22 cellular contexts compared by ENCODE assay signal in genomic region chr10:9853405-9854010, GRCh38.
DNase-seq lines count a peak whose midpoint lies in the region; ATAC-seq and TF ChIP-seq lines count a peak whose summit lies in the region.
"Had no signal": no experiment of that assay in that cellular context is flagged by ENCODE, and none has a peak within 500 bp of the region (broad histone marks: within the 10 kb centered on the region; RNA-seq: fewer than 3 reads in every experiment).

No MANE protein-coding gene starts in this region.

- H3K36me3 Mint-ChIP-seq in glutamatergic neuron (ENCODE audit: unreplicated experiment), result peaks cover 16% of the 10 kb centered on the region
- H3K36me3 Mint-ChIP-seq: activated naive CD4-positive, alpha-beta T cell treated with anti-CD3 and anti-CD28 coated beads, Interleukin-2, amount 10 ng/mL, durations not matched to agents 7 days and 5 days; stimulated activated memory B cell treated with anti-CD40 and anti-IgM and Interleukin-4, amounts not matched to agents 10 μg/mL and 1 μg/mL and 100 μg/mL, for 72 hours had no signal

- TF ChIP-seq CTCF in cardiac fibroblast (IDR thresholded peaks at IDR 0.05; ENCODE audit: low read depth, low read length) (peak; percentile 9), glutamatergic neuron (IDR thresholded peaks at IDR 0.05; ENCODE audit: partially characterized antibody, unreplicated experiment) (no peak)

- no peak overlapping the region for H3K4me3 ChIP-seq in cardiac fibroblast (replicated peaks in 1 of 2; ENCODE audit: low read depth in 2 of 2, low read length in 2 of 2)
- H3K4me3 ChIP-seq: K562, thoracic aorta had no signal

- peak overlapping the region; percentile 83 for H3K27ac Mint-ChIP-seq in glutamatergic neuron (ENCODE audit: unreplicated experiment)
- H3K27ac Mint-ChIP-seq: activated naive CD4-positive, alpha-beta T cell treated with anti-CD3 and anti-CD28 coated beads, Interleukin-2, amount 10 ng/mL, durations not matched to agents 7 days and 5 days; activated T-cell treated with anti-CD3 and anti-CD28 coated beads, Interleukin-2, amount 50 U/mL, for 72 hours; CD4-positive, alpha-beta T cell; H9; mesothelial cell of epicardium; nephron; stimulated activated memory B cell treated with anti-CD40 and anti-IgM and Interleukin-4, amounts not matched to agents 10 μg/mL and 1 μg/mL and 100 μg/mL, for 72 hours had no signal

- no peak overlapping the region for H3K4me3 Mint-ChIP-seq in glutamatergic neuron (ENCODE audit: unreplicated experiment)
- H3K4me3 Mint-ChIP-seq: activated naive CD4-positive, alpha-beta T cell treated with anti-CD3 and anti-CD28 coated beads, Interleukin-2, amount 10 ng/mL, durations not matched to agents 7 days and 5 days; activated T-cell treated with anti-CD3 and anti-CD28 coated beads, Interleukin-2, amount 50 U/mL, for 72 hours; CD4-positive, alpha-beta T cell; H9; mesothelial cell of epicardium; nephron; stimulated activated memory B cell treated with anti-CD40 and anti-IgM and Interleukin-4, amounts not matched to agents 10 μg/mL and 1 μg/mL and 100 μg/mL, for 72 hours had no signal

- peaks cover 4% of the 10 kb centered on the region for H3K27me3 Mint-ChIP-seq in glutamatergic neuron (ENCODE audit: unreplicated experiment)
- H3K27me3 Mint-ChIP-seq: activated naive CD4-positive, alpha-beta T cell treated with anti-CD3 and anti-CD28 coated beads, Interleukin-2, amount 10 ng/mL, durations not matched to agents 7 days and 5 days; CD4-positive, alpha-beta T cell; stimulated activated memory B cell treated with anti-CD40 and anti-IgM and Interleukin-4, amounts not matched to agents 10 μg/mL and 1 μg/mL and 100 μg/mL, for 72 hours had no signal

- peaks cover 9% of the 10 kb centered on the region for H3K9me3 Mint-ChIP-seq in glutamatergic neuron (ENCODE audit: unreplicated experiment)

- ATAC-seq in HG03442 (IDR thresholded peaks at IDR 0.05; ENCODE audit: unreplicated experiment) (no peak), HG02759 (IDR thresholded peaks at IDR 0.05; ENCODE audit: unreplicated experiment) (no peak), HG02588 (IDR thresholded peaks at IDR 0.05; ENCODE audit: unreplicated experiment) (no peak)
- ATAC-seq: activated T-cell treated with anti-CD3 and anti-CD28 coated beads, Interleukin-2, amount 50 U/mL, for 72 hours; esophagus mucosa; K562; stimulated activated memory B cell treated with anti-CD40 and anti-IgM and Interleukin-4, amounts not matched to agents 10 μg/mL and 1 μg/mL and 100 μg/mL, for 72 hours had no signal

- H3K4me1 Mint-ChIP-seq in glutamatergic neuron (ENCODE audit: low read depth, unreplicated experiment), result peaks cover 13% of the 10 kb centered on the region
- H3K4me1 Mint-ChIP-seq: activated naive CD4-positive, alpha-beta T cell treated with anti-CD3 and anti-CD28 coated beads, Interleukin-2, amount 10 ng/mL, durations not matched to agents 7 days and 5 days; H9; mesothelial cell of epicardium; nephron; stimulated activated memory B cell treated with anti-CD40 and anti-IgM and Interleukin-4, amounts not matched to agents 10 μg/mL and 1 μg/mL and 100 μg/mL, for 72 hours had no signal

- DNase-seq in GM03348 (ENCODE audit: low spot score) (peak; percentile 5), cardiac fibroblast (ENCODE audit: low read depth in 2 of 2) (peak; percentile 32 to 44), glutamatergic neuron (peak; percentile 63), pons (ENCODE audit: low spot score) (peak; percentile 19), NCI-H2196 treated with DMSO at 0.1 percent for 48 hours (lab: John Stamatoyannopoulos, UW; ENCODE audit: unreplicated experiment) (no peak)
- DNase-seq: activated naive CD4-positive, alpha-beta T cell treated with anti-CD3 and anti-CD28 coated beads, Interleukin-2, amount 10 ng/mL, durations not matched to agents 7 days and 5 days; activated T-cell treated with anti-CD3 and anti-CD28 coated beads, Interleukin-2, amount 50 U/mL, for 72 hours; CD4-positive, alpha-beta T cell; effector CD4-positive, alpha-beta T cell; H9; NCI-H1694; SHP77 treated with DMSO at 0.1 percent for 48 hours; stimulated activated CD4-positive, alpha-beta T cell treated with anti-CD3 and anti-CD28 coated beads, Interleukin-1b, Interleukin-23, amount 100 ng/mL, for 48 hours had no signal
